ENCODE assay signal across 19 cellular contexts in genomic region chr2:200130762-200131166, GRCh38.
DNase-seq lines count a peak whose midpoint lies in the region; ATAC-seq, FAIRE-seq and TF ChIP-seq lines count a peak whose summit lies in the region.
"Had no signal": no experiment of that assay in that cellular context is flagged by ENCODE, and none has a peak within 500 bp of the region (broad histone marks: within the 10 kb centered on the region; RNA-seq: fewer than 3 reads in every experiment).

No MANE protein-coding gene starts in this region.

- H3K27me3 ChIP-seq in IMR-90 (ENCODE audit: control insufficient read depth, insufficient read depth, low read length): no peaks in the 10 kb centered on the region
- no peaks in the 10 kb centered on the region for H3K27me3 ChIP-seq in smooth muscle cell (ENCODE audit: low read depth)
- no peaks in the 10 kb centered on the region for H3K27me3 ChIP-seq in effector memory CD4-positive, alpha-beta T cell (replicated peaks; ENCODE audit: control insufficient read depth, insufficient read depth, low read length, poor library complexity, severe bottlenecking)
- no peaks in the 10 kb centered on the region for H3K27me3 ChIP-seq in breast epithelium
- H3K27me3 ChIP-seq in dorsolateral prefrontal cortex: no peaks in the 10 kb centered on the region
- H3K27me3 ChIP-seq: BLaER1 treated with 17β-estradiol and CSF1 and Interleukin-3, amounts not matched to agents 10 nM and 100 nM; gastroesophageal sphincter; sigmoid colon had no signal

- H2BK120ac ChIP-seq in IMR-90 (ENCODE audit: low read depth, low read length): peak overlapping the region; percentile 52; the same call in 1 of the 2 replicates

- H3K4me1 ChIP-seq in IMR-90 (ENCODE audit: control insufficient read depth, insufficient read depth, low read length) (peaks cover 13% of the 10 kb centered on the region), smooth muscle cell (ENCODE audit: low read depth) (no peaks in the 10 kb centered on the region), breast epithelium (no peaks in the 10 kb centered on the region)
- H3K4me1 ChIP-seq in effector memory CD4-positive, alpha-beta T cell (ENCODE audit: control insufficient read depth, insufficient read depth, low read length, poor library complexity, severe bottlenecking): no peaks in the 10 kb centered on the region
- H3K4me1 ChIP-seq: BLaER1 treated with 17β-estradiol and CSF1 and Interleukin-3, amounts not matched to agents 10 nM and 100 nM; gastroesophageal sphincter had no signal

- H3K36me3 Mint-ChIP-seq in WTC11: peaks cover 25% of the 10 kb centered on the region
- no peaks in the 10 kb centered on the region for H3K36me3 Mint-ChIP-seq in activated T-helper 1 cell treated with anti-CD3 and anti-CD28 coated beads, Interleukin-12 subunit alpha, Interleukin-12 subunit beta, Interleukin-2, Interleukin-4 antibody, amounts not matched to agents 30 ng/mL and 10 ng/mL and 1 ng/mL, durations not matched to agents 14 hours and 24 hours and 36 hours (ENCODE audit: low read depth)

- H3K9me3 Mint-ChIP-seq in WTC11: peaks cover 27% of the 10 kb centered on the region
- no peaks in the 10 kb centered on the region for H3K9me3 Mint-ChIP-seq in activated T-helper 1 cell treated with anti-CD3 and anti-CD28 coated beads, Interleukin-12 subunit alpha, Interleukin-12 subunit beta, Interleukin-2, Interleukin-4 antibody, amounts not matched to agents 30 ng/mL and 10 ng/mL and 1 ng/mL, durations not matched to agents 14 hours and 24 hours and 36 hours

- no peak overlapping the region for H3K4me3 Mint-ChIP-seq in WTC11
- H3K4me3 Mint-ChIP-seq in activated T-helper 1 cell treated with anti-CD3 and anti-CD28 coated beads, Interleukin-12 subunit alpha, Interleukin-12 subunit beta, Interleukin-2, Interleukin-4 antibody, amounts not matched to agents 30 ng/mL and 10 ng/mL and 1 ng/mL, durations not matched to agents 14 hours and 24 hours and 36 hours: no peak overlapping the region
- H3K4me3 Mint-ChIP-seq: endodermal cell, mesothelial cell of epicardium had no signal

- H3K9ac ChIP-seq in IMR-90 (ENCODE audit: low read depth, low read length) (no peak overlapping the region), smooth muscle cell (ENCODE audit: low read depth) (no peak overlapping the region)
- H3K9ac ChIP-seq: BLaER1 treated with 17β-estradiol and CSF1 and Interleukin-3, amounts not matched to agents 10 nM and 100 nM had no signal

- no TSS peak for BruUV-seq in IMR-90 (replicated peaks; lab: Mats Ljungman, UMichigan)

- H3K4me2 ChIP-seq in IMR-90 (ENCODE audit: low read depth, low read length) (no peak overlapping the region; the same call in 1 of the 2 replicates), smooth muscle cell (peak overlapping the region; percentile 53)
- H3K4me2 ChIP-seq: BLaER1 treated with 17β-estradiol and CSF1 and Interleukin-3, amounts not matched to agents 10 nM and 100 nM had no signal

- H3K9me3 ChIP-seq in IMR-90 (ENCODE audit: control insufficient read depth, insufficient read depth, low read length) (no peaks in the 10 kb centered on the region), smooth muscle cell (replicated peaks; ENCODE audit: low read depth) (no peaks in the 10 kb centered on the region), breast epithelium (no peaks in the 10 kb centered on the region)
- no peaks in the 10 kb centered on the region for H3K9me3 ChIP-seq in effector memory CD4-positive, alpha-beta T cell (ENCODE audit: control insufficient read depth, low read length)
- H3K9me3 ChIP-seq: gastroesophageal sphincter, sigmoid colon had no signal

- peak overlapping the region; percentile 78; the same call in 1 of the 2 replicates for H3K27ac Mint-ChIP-seq in WTC11
- H3K27ac Mint-ChIP-seq in activated T-helper 1 cell treated with anti-CD3 and anti-CD28 coated beads, Interleukin-12 subunit alpha, Interleukin-12 subunit beta, Interleukin-2, Interleukin-4 antibody, amounts not matched to agents 30 ng/mL and 10 ng/mL and 1 ng/mL, durations not matched to agents 14 hours and 24 hours and 36 hours: no peak overlapping the region
- H3K27ac Mint-ChIP-seq: endodermal cell, mesothelial cell of epicardium had no signal

- TF ChIP-seq RAD21 in IMR-90 (IDR thresholded peaks at IDR 0.05; ENCODE audit: low read length): no peak

- in situ Hi-C loops in IMR-90 (cut with MboI; ENCODE audit: low sequenced_read_pairs): no loop called here

- peaks cover 3% of the 10 kb centered on the region; the same call in 1 of the 2 replicates for H3K9me1 ChIP-seq in IMR-90 (ENCODE audit: insufficient read depth, low read length)

- H3K79me1 ChIP-seq in IMR-90 (ENCODE audit: low read depth in 1 of 2, low read length in 2 of 2): no peaks in the 10 kb centered on the region

- peak; percentile 36 for DNase-seq in IMR-90
- DNase-seq in WTC11 (ENCODE audit: low spot score): no peak
- no peak for DNase-seq in smooth muscle cell (lab: John Stamatoyannopoulos, UW; ENCODE audit: unreplicated experiment)
- no peak for DNase-seq in effector memory CD4-positive, alpha-beta T cell
- DNase-seq in breast epithelium (ENCODE audit: low spot score in 2 of 2): no peak
- DNase-seq in dorsolateral prefrontal cortex: no peak
- DNase-seq in activated T-helper 1 cell treated with anti-CD3 and anti-CD28 coated beads, Interleukin-12 subunit alpha, Interleukin-12 subunit beta, Interleukin-2, Interleukin-4 antibody, amounts not matched to agents 30 ng/mL and 10 ng/mL and 1 ng/mL, durations not matched to agents 14 hours and 24 hours and 36 hours (ENCODE audit: low spot score): no peak
- DNase-seq: activated CD4-positive, alpha-beta T cell treated with anti-CD3 and anti-CD28 coated beads for 4 hours; activated naive CD4-positive, alpha-beta T cell treated with anti-CD3 and anti-CD28 coated beads, Interleukin-2, amount 50 U/mL, for 16 hours; endodermal cell; NCI-H2171; nucleus accumbens; sigmoid colon; stimulated activated CD4-positive, alpha-beta T cell treated with anti-CD3 and anti-CD28 coated beads, Interleukin-4, amount 100 ng/mL, for 4 hours; T-helper 9 cell had no signal

- H3K27ac ChIP-seq in IMR-90 (ENCODE audit: insufficient read depth, low read length) (no peak overlapping the region), smooth muscle cell (ENCODE audit: low read depth) (peak overlapping the region; percentile 81), breast epithelium (no peak overlapping the region), dorsolateral prefrontal cortex (no peak overlapping the region)
- H3K27ac ChIP-seq in effector memory CD4-positive, alpha-beta T cell (ENCODE audit: insufficient read depth, low read length, poor library complexity, severe bottlenecking): no peak overlapping the region
- H3K27ac ChIP-seq: BLaER1 treated with 17β-estradiol and CSF1 and Interleukin-3, amounts not matched to agents 10 nM and 100 nM; gastroesophageal sphincter; sigmoid colon had no signal

- peak overlapping the region; percentile 44 for H2AFZ ChIP-seq in IMR-90 (replicated peaks; ENCODE audit: low read length, poor library complexity)
- H2AFZ ChIP-seq in smooth muscle cell (ENCODE audit: low read depth): peak overlapping the region; percentile 29

- H3K36me3 ChIP-seq in IMR-90 (ENCODE audit: control insufficient read depth, insufficient read depth, low read length): no peaks in the 10 kb centered on the region
- no peaks in the 10 kb centered on the region for H3K36me3 ChIP-seq in smooth muscle cell (ENCODE audit: low read depth)
- H3K36me3 ChIP-seq in effector memory CD4-positive, alpha-beta T cell (ENCODE audit: control insufficient read depth, insufficient read depth, low read length): no peaks in the 10 kb centered on the region
- H3K36me3 ChIP-seq in breast epithelium: no peaks in the 10 kb centered on the region
- H3K36me3 ChIP-seq: BLaER1 treated with 17β-estradiol and CSF1 and Interleukin-3, amounts not matched to agents 10 nM and 100 nM; gastroesophageal sphincter; sigmoid colon had no signal

- H3K4ac ChIP-seq in IMR-90 (ENCODE audit: low read depth, low read length): 0 out of 2 replicates have a peak overlapping the region, but pooled peaks have one; percentile 34

- no peak overlapping the region for H2BK15ac ChIP-seq in IMR-90 (ENCODE audit: low read depth, low read length)

- H4K20me1 ChIP-seq in IMR-90 (ENCODE audit: insufficient read depth, low read length) (no peaks in the 10 kb centered on the region), smooth muscle cell (ENCODE audit: low read depth) (no peaks in the 10 kb centered on the region)
- H4K20me1 ChIP-seq: BLaER1 treated with 17β-estradiol and CSF1 and Interleukin-3, amounts not matched to agents 10 nM and 100 nM had no signal

- dilution Hi-C loops in IMR-90 (cut with HindIII; ENCODE audit: low sequenced_read_pairs, unreplicated experiment): no loop called here

- H2AK9ac ChIP-seq in IMR-90 (replicated peaks; ENCODE audit: low read depth, low read length, poor library complexity): peak overlapping the region; percentile 45

- H2BK5ac ChIP-seq in IMR-90 (ENCODE audit: low read depth, low read length, poor library complexity, severe bottlenecking): peak overlapping the region; percentile 30

- CTCF ChIA-PET in IMR-90 (lab: Yijun Ruan, JAX) (no interaction called here), WTC11 (lab: Charles Lee) (no interaction called here)

- H4K91ac ChIP-seq in IMR-90 (ENCODE audit: insufficient read depth, low read depth, low read length): no peak overlapping the region

- no peak overlapping the region for H4K8ac ChIP-seq in IMR-90 (ENCODE audit: low read depth in 2 of 2, low read length in 2 of 2)

- no peak overlapping the region for H3K4me3 ChIP-seq in IMR-90 (ENCODE audit: insufficient read depth, low read depth, low read length)
- H3K4me3 ChIP-seq in smooth muscle cell: no peak overlapping the region
- no peak overlapping the region for H3K4me3 ChIP-seq in effector memory CD4-positive, alpha-beta T cell (ENCODE audit: insufficient read depth, low read depth, low read length, poor library complexity, severe bottlenecking)
- no peak overlapping the region for H3K4me3 ChIP-seq in breast epithelium
- H3K4me3 ChIP-seq in dorsolateral prefrontal cortex: no peak overlapping the region
- H3K4me3 ChIP-seq: BLaER1 treated with 17β-estradiol and CSF1 and Interleukin-3, amounts not matched to agents 10 nM and 100 nM; gastroesophageal sphincter; sigmoid colon had no signal

- no peaks in the 10 kb centered on the region for H3F3A ChIP-seq in smooth muscle cell (ENCODE audit: low read depth)

- no peak overlapping the region for H2BK20ac ChIP-seq in IMR-90 (ENCODE audit: low read depth, low read length)

- TF ChIP-seq POLR2A in IMR-90 (IDR thresholded peaks at IDR 0.05; ENCODE audit: low read depth, low read length) (no peak), breast epithelium (IDR thresholded peaks at IDR 0.05) (no peak)

- FAIRE-seq in islet of Langerhans (lab: Jason Lieb, UNC): peak; percentile 76

- H3K4me1 Mint-ChIP-seq in WTC11: peaks cover 36% of the 10 kb centered on the region
- H3K4me1 Mint-ChIP-seq in activated T-helper 1 cell treated with anti-CD3 and anti-CD28 coated beads, Interleukin-12 subunit alpha, Interleukin-12 subunit beta, Interleukin-2, Interleukin-4 antibody, amounts not matched to agents 30 ng/mL and 10 ng/mL and 1 ng/mL, durations not matched to agents 14 hours and 24 hours and 36 hours (ENCODE audit: low read depth): no peaks in the 10 kb centered on the region

- H4K5ac ChIP-seq in IMR-90 (ENCODE audit: low read depth, low read length): no peak overlapping the region

- TF ChIP-seq CTCF in IMR-90 (conservative IDR thresholded peaks at IDR 0.05; ENCODE audit: low read depth, low read length): no peak
- no peak for TF ChIP-seq CTCF in WTC11 (IDR thresholded peaks at IDR 0.05)
- no peak for TF ChIP-seq CTCF in smooth muscle cell (IDR thresholded peaks at IDR 0.05; ENCODE audit: borderline replicate concordance, insufficient read depth, poor library complexity, severe bottlenecking)
- TF ChIP-seq CTCF in breast epithelium (IDR thresholded peaks at IDR 0.05): no peak
- no peak for TF ChIP-seq CTCF in dorsolateral prefrontal cortex (IDR thresholded peaks at IDR 0.05 in 54 of 56, conservative IDR thresholded peaks at IDR 0.05 in 2 of 56; ENCODE audit: low read depth in 1 of 56, partially characterized antibody in 56 of 56)

- peak overlapping the region; percentile 81 for H3K23ac ChIP-seq in IMR-90 (ENCODE audit: low read depth, low read length)

- intact Hi-C loops in IMR-90 (cut with micrococcal nuclease) (no loop called here), breast epithelium (cut with DNase I; ENCODE audit: low total_unique reads) (no loop called here), dorsolateral prefrontal cortex (cut with DNase I) (no loop called here)
- intact Hi-C loops in activated T-helper 1 cell treated with anti-CD3 and anti-CD28 coated beads, Interleukin-12 subunit alpha, Interleukin-12 subunit beta, Interleukin-2, Interleukin-4 antibody, amounts not matched to agents 30 ng/mL and 10 ng/mL and 1 ng/mL, durations not matched to agents 14 hours and 24 hours and 36 hours (cut with micrococcal nuclease): no loop called here

- no peaks in the 10 kb centered on the region for H3K79me2 ChIP-seq in smooth muscle cell (ENCODE audit: low read depth)

- H2AK5ac ChIP-seq in IMR-90 (ENCODE audit: low read depth, low read length): no peak overlapping the region

- peak overlapping the region; percentile 0; the same call in 1 of the 2 replicates for H3K18ac ChIP-seq in IMR-90 (ENCODE audit: low read depth, low read length)

- H3K27me3 Mint-ChIP-seq in WTC11 (ENCODE audit: low read depth): no peaks in the 10 kb centered on the region; the same call in 1 of the 2 replicates
- H3K27me3 Mint-ChIP-seq in activated T-helper 1 cell treated with anti-CD3 and anti-CD28 coated beads, Interleukin-12 subunit alpha, Interleukin-12 subunit beta, Interleukin-2, Interleukin-4 antibody, amounts not matched to agents 30 ng/mL and 10 ng/mL and 1 ng/mL, durations not matched to agents 14 hours and 24 hours and 36 hours (ENCODE audit: insufficient read depth): peaks cover 8% of the 10 kb centered on the region

- ATAC-seq in IMR-90 (ENCODE audit: low read depth) (peak; percentile 28), WTC11 (peak; percentile 53)
- ATAC-seq: gastroesophageal sphincter had no signal

- WGBS in IMR-90 (ENCODE audit: extremely low coverage in 2 of 2, insufficient read length in 1 of 2), 2 experiments: no CpG with 5 or more reads among the region's 5 CpGs
- 39% methylated on average over 5 of the region's 5 CpGs for WGBS in smooth muscle cell (ENCODE audit: low lambda C conversion rate)

- no peak overlapping the region for H3K56ac ChIP-seq in IMR-90 (ENCODE audit: extremely low read depth, insufficient read depth, low read length)

- POLR2A ChIA-PET in IMR-90 (lab: Charles Lee; ENCODE audit: unreplicated experiment) (no interaction called here), WTC11 (lab: Charles Lee) (no interaction called here)

- peak overlapping the region; percentile 63; the same call in 1 of the 2 replicates for H3K14ac ChIP-seq in IMR-90 (replicated peaks; ENCODE audit: low read depth, low read length)
